In the genomic region with DNA sequence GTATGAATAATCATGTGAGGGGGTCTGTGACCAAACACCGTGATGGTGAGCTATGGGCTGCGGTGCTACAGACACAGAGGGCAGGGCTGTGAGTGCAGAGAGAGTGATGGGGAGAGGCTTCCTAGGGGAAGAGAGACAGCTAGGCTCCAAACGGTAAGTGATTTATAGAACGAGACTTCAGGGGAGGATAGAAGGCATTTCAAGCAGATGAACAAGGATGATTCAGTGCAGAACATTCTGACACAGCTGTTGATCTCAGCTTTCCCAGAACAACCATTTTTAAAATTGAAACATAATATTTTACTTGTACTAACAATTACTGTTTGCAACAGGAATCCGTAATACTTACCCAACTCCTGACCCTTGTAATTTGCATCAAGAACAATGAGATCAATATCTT, we compare ENCODE assay signal across 1 cellular context.
A peak's percentile ranks its signal among the peaks of the same experiment; 100 is the strongest.
TF ChIP-seq lines count a peak whose summit lies in the region.

No MANE protein-coding gene starts in this region.

TF ChIP-seq in SK-N-SH, 30 proteins besides CTCF, POLR2A, EP300 and RAD21 (continued from another document):
- TF ChIP-seq MAX (IDR thresholded peaks at IDR 0.05; ENCODE audit: low read depth) (no peak), MXI1 (IDR thresholded peaks at IDR 0.05; ENCODE audit: low read depth, low read length) (no peak), NFIC (IDR thresholded peaks at IDR 0.05; ENCODE audit: borderline replicate concordance) (no peak), TCF12 (IDR thresholded peaks at IDR 0.05) (peak; percentile 57), YY1 (IDR thresholded peaks at IDR 0.05; ENCODE audit: low read depth) (no peak), NRF1 (IDR thresholded peaks at IDR 0.05; ENCODE audit: low read depth, low read length) (no peak), GABPA (IDR thresholded peaks at IDR 0.05; ENCODE audit: low read depth) (no peak), EZH2phosphoT487 (IDR thresholded peaks at IDR 0.05; ENCODE audit: borderline replicate concordance, low read depth) (no peak), SIN3A (IDR thresholded peaks at IDR 0.05; ENCODE audit: borderline replicate concordance, low read depth, low read length) (no peak), CHD2 (IDR thresholded peaks at IDR 0.05; ENCODE audit: low read length, partially characterized antibody) (no peak)
- TF ChIP-seq, protein P1, sequence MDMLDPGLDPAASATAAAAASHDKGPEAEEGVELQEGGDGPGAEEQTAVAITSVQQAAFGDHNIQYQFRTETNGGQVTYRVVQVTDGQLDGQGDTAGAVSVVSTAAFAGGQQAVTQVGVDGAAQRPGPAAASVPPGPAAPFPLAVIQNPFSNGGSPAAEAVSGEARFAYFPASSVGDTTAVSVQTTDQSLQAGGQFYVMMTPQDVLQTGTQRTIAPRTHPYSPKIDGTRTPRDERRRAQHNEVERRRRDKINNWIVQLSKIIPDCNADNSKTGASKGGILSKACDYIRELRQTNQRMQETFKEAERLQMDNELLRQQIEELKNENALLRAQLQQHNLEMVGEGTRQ (IDR thresholded peaks at IDR 0.05; ENCODE audit: borderline replicate concordance, low read depth, low read length): no peak
- TF ChIP-seq, protein P2, sequence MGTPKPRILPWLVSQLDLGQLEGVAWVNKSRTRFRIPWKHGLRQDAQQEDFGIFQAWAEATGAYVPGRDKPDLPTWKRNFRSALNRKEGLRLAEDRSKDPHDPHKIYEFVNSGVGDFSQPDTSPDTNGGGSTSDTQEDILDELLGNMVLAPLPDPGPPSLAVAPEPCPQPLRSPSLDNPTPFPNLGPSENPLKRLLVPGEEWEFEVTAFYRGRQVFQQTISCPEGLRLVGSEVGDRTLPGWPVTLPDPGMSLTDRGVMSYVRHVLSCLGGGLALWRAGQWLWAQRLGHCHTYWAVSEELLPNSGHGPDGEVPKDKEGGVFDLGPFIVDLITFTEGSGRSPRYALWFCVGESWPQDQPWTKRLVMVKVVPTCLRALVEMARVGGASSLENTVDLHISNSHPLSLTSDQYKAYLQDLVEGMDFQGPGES (IDR thresholded peaks at IDR 0.05; ENCODE audit: low read depth, low read length): no peak
